In the genomic region with DNA sequence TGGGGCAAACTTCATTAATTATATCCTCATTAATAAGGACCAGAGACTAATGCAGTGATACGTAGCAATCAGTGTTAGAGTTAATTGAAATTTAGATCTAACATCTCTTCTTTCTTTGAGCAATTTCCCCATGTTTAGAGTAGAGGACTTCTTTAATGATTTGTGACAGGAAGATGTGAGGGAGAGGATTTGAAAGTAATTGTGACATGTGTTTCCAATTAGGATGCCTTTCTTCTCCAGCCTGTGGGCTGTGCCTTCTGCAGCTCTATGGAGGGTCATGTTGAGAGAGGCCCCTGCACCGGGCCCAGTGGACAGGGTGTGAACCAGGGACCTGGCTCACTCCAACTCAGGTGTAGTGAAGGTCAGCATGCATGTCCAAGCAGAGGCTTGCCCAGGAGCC, we compare ENCODE assay signal across 17 cellular contexts.
"Had no signal": no experiment of that assay in that cellular context is flagged by ENCODE, and none has a peak within 500 bp of the region (broad histone marks: within the 10 kb centered on the region; RNA-seq: fewer than 3 reads in every experiment).

No MANE protein-coding gene starts in this region.

- H3K4me1 Mint-ChIP-seq: activated B cell treated with CpG ODN at 0.5 μM for 24 hours; activated CD4-positive, alpha-beta T cell treated with anti-CD3 and anti-CD28 coated beads, Interleukin-2, amount 10 ng/mL, durations not matched to agents 7 days and 5 days; neural progenitor cell; stimulated activated naive CD8-positive, alpha-beta T cell treated with anti-CD3 and anti-CD28 coated beads, Interleukin-15, amount 100 ng/mL, for 72 hours had no signal

- H3K27me3 Mint-ChIP-seq: activated B cell treated with CpG ODN at 0.5 μM for 24 hours; activated CD4-positive, alpha-beta T cell treated with anti-CD3 and anti-CD28 coated beads, Interleukin-2, amount 10 ng/mL, durations not matched to agents 7 days and 5 days had no signal

- H2AFZ ChIP-seq: neural progenitor cell, parathyroid adenoma had no signal

- H3K27me3 ChIP-seq: brain microvascular endothelial cell, neural progenitor cell, testis had no signal

- H3K79me2 ChIP-seq: parathyroid adenoma had no signal

- H3K27ac Mint-ChIP-seq: activated B cell treated with CpG ODN at 0.5 μM for 24 hours; activated CD4-positive, alpha-beta T cell treated with anti-CD3 and anti-CD28 coated beads, Interleukin-2, amount 10 ng/mL, durations not matched to agents 7 days and 5 days; activated naive CD4-positive, alpha-beta T cell treated with anti-CD3 and anti-CD28 coated beads, Interleukin-2, amount 50 U/mL, for 72 hours; neural progenitor cell; stimulated activated naive CD8-positive, alpha-beta T cell treated with anti-CD3 and anti-CD28 coated beads, Interleukin-15, amount 100 ng/mL, for 72 hours had no signal

- H3K4me3 ChIP-seq: neural progenitor cell, testis had no signal

- ATAC-seq: activated naive CD4-positive, alpha-beta T cell treated with anti-CD3 and anti-CD28 coated beads, Interleukin-2, amount 50 U/mL, for 72 hours; stimulated activated naive CD8-positive, alpha-beta T cell treated with anti-CD3 and anti-CD28 coated beads, Interleukin-15, amount 100 ng/mL, for 72 hours had no signal

- H3K36me3 ChIP-seq: brain microvascular endothelial cell, neural progenitor cell had no signal

- H3K9me3 Mint-ChIP-seq: stimulated activated naive CD8-positive, alpha-beta T cell treated with anti-CD3 and anti-CD28 coated beads, Interleukin-15, amount 100 ng/mL, for 72 hours had no signal

- H3K9me3 ChIP-seq: testis had no signal

- DNase-seq: activated B cell treated with CpG ODN at 0.5 μM for 24 hours; activated CD4-positive, alpha-beta T cell treated with anti-CD3 and anti-CD28 coated beads, Interleukin-2, amount 10 ng/mL, durations not matched to agents 7 days and 5 days; activated CD8-positive, alpha-beta memory T cell treated with anti-CD3 and anti-CD28 coated beads for 24 hours; activated effector memory CD4-positive, alpha-beta T cell treated with Interleukin-2 at 50 U/mL for 16 hours; amygdala; brain microvascular endothelial cell; cerebellar nuclear complex; dermis blood vessel endothelial cell; erythroblast; hippocampal formation; stimulated activated CD4-positive, alpha-beta T cell treated with anti-CD3 and anti-CD28 coated beads, Interleukin-15, amount 100 ng/mL, for 24 hours; stimulated activated CD4-positive, alpha-beta T cell treated with anti-CD3 and anti-CD28 coated beads, Interleukin-4, amount 100 ng/mL, for 24 hours; stimulated activated naive CD8-positive, alpha-beta T cell treated with anti-CD3 and anti-CD28 coated beads, Interleukin-15, amount 100 ng/mL, for 72 hours; testis had no signal

- H3K9ac ChIP-seq: neural progenitor cell, parathyroid adenoma had no signal

- H3K4me2 ChIP-seq: neural progenitor cell had no signal

- H3K27ac ChIP-seq: brain microvascular endothelial cell, neural progenitor cell, parathyroid adenoma, testis had no signal

- H3K4me1 ChIP-seq: neural progenitor cell, parathyroid adenoma, testis had no signal

- H3K36me3 Mint-ChIP-seq: activated naive CD4-positive, alpha-beta T cell treated with anti-CD3 and anti-CD28 coated beads, Interleukin-2, amount 50 U/mL, for 72 hours; neural progenitor cell had no signal

- H3K4me3 Mint-ChIP-seq: activated B cell treated with CpG ODN at 0.5 μM for 24 hours; activated CD4-positive, alpha-beta T cell treated with anti-CD3 and anti-CD28 coated beads, Interleukin-2, amount 10 ng/mL, durations not matched to agents 7 days and 5 days; neural progenitor cell; stimulated activated naive CD8-positive, alpha-beta T cell treated with anti-CD3 and anti-CD28 coated beads, Interleukin-15, amount 100 ng/mL, for 72 hours had no signal
